9 cellular contexts compared by ENCODE assay signal in genomic region chr14:89723930-89724915, GRCh38.
A peak's percentile ranks its signal among the peaks of the same experiment; 100 is the strongest.
DNase-seq lines count a peak whose midpoint lies in the region; ATAC-seq lines count a peak whose summit lies in the region.
"Had no signal": no experiment of that assay in that cellular context is flagged by ENCODE, and none has a peak within 500 bp of the region (broad histone marks: within the 10 kb centered on the region; RNA-seq: fewer than 3 reads in every experiment).

No MANE protein-coding gene starts in this region.

- H2BK5ac ChIP-seq in mesenchymal stem cell (ENCODE audit: low read depth, low read length, poor library complexity, severe bottlenecking), result no peak overlapping the region

- no peak overlapping the region for H3K14ac ChIP-seq in mesenchymal stem cell (ENCODE audit: low read length in 2 of 2)

- H4K91ac ChIP-seq in mesenchymal stem cell (ENCODE audit: low read length), result no peak overlapping the region

- no peak overlapping the region for H3K4me2 ChIP-seq in mesenchymal stem cell (ENCODE audit: low read length, poor library complexity, severe bottlenecking)

- H2BK15ac ChIP-seq in mesenchymal stem cell (ENCODE audit: low read depth, poor library complexity, severe bottlenecking), result no peak overlapping the region

- H3K27ac ChIP-seq in ACC112 (ENCODE audit: low read depth, low read length) (no peak overlapping the region), mesenchymal stem cell (ENCODE audit: low read length, poor library complexity, severe bottlenecking) (no peak overlapping the region)

- H3K4me1 ChIP-seq in ACC112 (ENCODE audit: control insufficient read depth, insufficient read depth, low read length, unreplicated experiment) (no peaks in the 10 kb centered on the region), mesenchymal stem cell (ENCODE audit: control insufficient read depth, insufficient read depth, low read depth, low read length) (no peaks in the 10 kb centered on the region)

- H3K79me1 ChIP-seq in mesenchymal stem cell (replicated peaks; ENCODE audit: low read length, poor library complexity, severe bottlenecking), result no peaks in the 10 kb centered on the region

- H2BK120ac ChIP-seq in mesenchymal stem cell (ENCODE audit: low read depth, low read length), result no peak overlapping the region

- no peak overlapping the region for H4K8ac ChIP-seq in mesenchymal stem cell (ENCODE audit: low read length)

- H2BK12ac ChIP-seq in mesenchymal stem cell (ENCODE audit: low read length in 2 of 2), result no peak overlapping the region

- H3K4ac ChIP-seq in mesenchymal stem cell (ENCODE audit: low read depth in 1 of 2, low read length in 2 of 2), result no peak overlapping the region

- no peak overlapping the region for H2AK5ac ChIP-seq in mesenchymal stem cell (ENCODE audit: low read length, severe bottlenecking)

- WGBS in mesenchymal stem cell, result 82% methylated on average over 15 of the region's 15 CpGs

- H3K27me3 ChIP-seq in ACC112 (ENCODE audit: insufficient read depth, low read length) (no peaks in the 10 kb centered on the region), mesenchymal stem cell (ENCODE audit: control insufficient read depth in 1 of 2, insufficient read depth in 1 of 2, low read length in 2 of 2) (peaks cover 0 to 8% of the 10 kb centered on the region in 2 experiments)

- no peak overlapping the region for H3K18ac ChIP-seq in mesenchymal stem cell (ENCODE audit: low read depth in 1 of 2, low read length in 2 of 2)

- peak; percentile 13 for DNase-seq in amniotic epithelial cell (ENCODE audit: low read depth)
- DNase-seq in mesenchymal stem cell, result no peak
- DNase-seq in NCI-H1417 (lab: John Stamatoyannopoulos, UW), result no peak
- DNase-seq in NCI-H446 (lab: John Stamatoyannopoulos, UW), result no peak
- DNase-seq: NCI-H2081 treated with DMSO at 0.1 percent for 48 hours had no signal

- H3K4me3 ChIP-seq in ACC112 (ENCODE audit: low read depth, low read length) (peak overlapping the region; percentile 77), mesenchymal stem cell (ENCODE audit: insufficient read depth in 1 of 2, low read depth in 1 of 2, low read length in 2 of 2) (peak overlapping the region in 1 of 2 experiments; percentile 77)

- H2AFZ ChIP-seq in ACC112 (ENCODE audit: low read length, unreplicated experiment) (peak overlapping the region; percentile 90), mesenchymal stem cell (ENCODE audit: low read depth, low read length) (no peak overlapping the region)

- peak overlapping the region; percentile 74 for H3K9ac ChIP-seq in mesenchymal stem cell (ENCODE audit: low read length)

- H3K36me3 ChIP-seq in ACC112 (ENCODE audit: insufficient read depth, low read length), result no peaks in the 10 kb centered on the region
- no peaks in the 10 kb centered on the region for H3K36me3 ChIP-seq in mesenchymal stem cell (ENCODE audit: control insufficient read depth in 1 of 2, insufficient read depth in 2 of 2, low read depth in 1 of 2, low read length in 2 of 2)

- H3K23ac ChIP-seq in mesenchymal stem cell (ENCODE audit: low read length in 2 of 2), result no peak overlapping the region

- H3K79me2 ChIP-seq in ACC112 (ENCODE audit: control insufficient read depth, insufficient read depth, low read length, unreplicated experiment), result no peaks in the 10 kb centered on the region

- ATAC-seq in GM18868 (IDR thresholded peaks at IDR 0.05; ENCODE audit: unreplicated experiment) (peak; percentile 33), HG03175 (IDR thresholded peaks at IDR 0.05; ENCODE audit: unreplicated experiment) (no peak), HG03457 (IDR thresholded peaks at IDR 0.05; ENCODE audit: unreplicated experiment) (no peak)

- H3K9me3 ChIP-seq in mesenchymal stem cell (ENCODE audit: control insufficient read depth, low read length), result no peaks in the 10 kb centered on the region
